In the genomic region with DNA sequence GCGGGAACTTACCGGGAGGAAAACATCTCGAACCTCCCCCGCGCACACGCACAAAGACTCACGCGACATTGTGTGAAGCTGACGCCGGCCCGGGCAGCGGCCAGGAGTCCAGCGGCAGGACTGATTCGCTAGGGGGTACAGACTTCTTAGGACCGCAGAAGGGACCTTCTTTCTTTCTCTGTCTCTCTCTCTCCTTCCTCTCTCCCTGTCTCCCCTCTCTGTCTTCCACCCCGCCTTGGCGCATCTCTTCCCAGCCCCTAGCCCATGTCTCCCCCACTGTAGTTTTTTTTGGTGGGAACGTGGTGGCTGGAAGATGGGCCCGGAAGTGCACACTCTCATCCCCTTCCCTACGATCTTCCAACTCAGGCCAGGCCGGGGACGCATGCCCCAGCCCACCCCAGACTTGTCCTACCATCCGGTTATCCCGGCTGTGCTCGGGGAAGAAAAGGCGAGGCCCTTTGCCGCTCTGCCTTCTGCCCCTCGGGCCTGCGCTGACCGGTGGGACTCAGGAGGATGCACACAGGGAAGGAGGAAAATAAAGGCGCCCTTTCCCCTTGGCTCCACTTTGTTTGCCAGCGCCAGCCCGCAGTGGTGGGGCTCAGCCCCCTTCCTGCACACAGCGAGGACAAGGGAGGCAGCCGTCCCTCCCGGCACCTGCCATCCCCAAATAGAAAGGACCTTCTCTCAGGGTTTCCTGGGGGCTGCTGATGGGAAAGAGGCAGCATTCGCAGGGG, we compare ENCODE assay signal across 14 cellular contexts. TPM values are rescaled to one million over a fixed set of nuclear protein-coding genes. Genes with fewer than 3 reads are reported as not detected.
DNase-seq lines count a peak whose midpoint lies in the region; ATAC-seq and TF ChIP-seq lines count a peak whose summit lies in the region.
"Had no signal": no experiment of that assay in that cellular context is flagged by ENCODE, and none has a peak within 500 bp of the region (broad histone marks: within the 10 kb centered on the region; RNA-seq: fewer than 3 reads in every experiment).

No MANE protein-coding gene starts in this region.

- no peaks in the 10 kb centered on the region for H3K36me3 ChIP-seq in brain microvascular endothelial cell (replicated peaks)
- H3K36me3 ChIP-seq: transverse colon had no signal

- peaks cover 88% of the 10 kb centered on the region for H3K27me3 Mint-ChIP-seq in activated naive CD8-positive, alpha-beta T cell treated with anti-CD3 and anti-CD28 coated beads for 36 hours
- H3K27me3 Mint-ChIP-seq in naive B cell: peaks cover 60 to 89% (median 87%) of the 10 kb centered on the region in 3 donors

- H3K4me3 Mint-ChIP-seq in activated naive CD8-positive, alpha-beta T cell treated with anti-CD3 and anti-CD28 coated beads for 36 hours: peak overlapping the region; percentile 37
- H3K4me3 Mint-ChIP-seq in naive B cell: peak overlapping the region; percentile 72 to 89 (median 76)

- ATAC-seq in naive B cell (ENCODE audit: low read depth in 2 of 2) (no peak), GM19395 (IDR thresholded peaks at IDR 0.05; ENCODE audit: unreplicated experiment) (no peak)

- DNase-seq in 8988T (peak; percentile 24), GM10266 (ENCODE audit: extremely low spot score) (peak; percentile 38), naive B cell (no peak), brain microvascular endothelial cell (no peak)
- DNase-seq in activated naive CD8-positive, alpha-beta T cell treated with anti-CD3 and anti-CD28 coated beads for 36 hours: no peak
- no peak for DNase-seq in activated effector memory CD4-positive, alpha-beta T cell treated with anti-CD3 and anti-CD28 coated beads, Interleukin-2, amount 50 U/mL, for 16 hours
- DNase-seq in stimulated activated CD4-positive, alpha-beta T cell treated with anti-CD3 and anti-CD28 coated beads, Interleukin-4, amount 100 ng/mL, for 24 hours: no peak
- DNase-seq: activated CD4-positive, CD25-positive, alpha-beta regulatory T cell; COR-L47; NCI-H1048; OCI-M1; transverse colon had no signal

- in situ Hi-C loops in brain microvascular endothelial cell (cut with HindIII; ENCODE audit: low pct_ligation_motif_present, low sequenced_read_pairs): no loop called here

- no peak overlapping the region for H3K4me3 ChIP-seq in brain microvascular endothelial cell (ENCODE audit: low read depth, low read length)

- H3K9me3 Mint-ChIP-seq in activated naive CD8-positive, alpha-beta T cell treated with anti-CD3 and anti-CD28 coated beads for 36 hours: no peaks in the 10 kb centered on the region
- peaks cover 0 to 11% (median 0%) of the 10 kb centered on the region in 7 donors for H3K9me3 Mint-ChIP-seq in naive B cell

- peak overlapping the region; percentile 68 for H3K27ac Mint-ChIP-seq in activated naive CD8-positive, alpha-beta T cell treated with anti-CD3 and anti-CD28 coated beads for 36 hours
- H3K27ac Mint-ChIP-seq in naive B cell: peak overlapping the region in 3 of 6 donors; percentile 31 to 94 (median 51)

- no peak overlapping the region for H3K27ac ChIP-seq in brain microvascular endothelial cell
- H3K27ac ChIP-seq: transverse colon had no signal

- peaks cover 2% of the 10 kb centered on the region for H3K36me3 Mint-ChIP-seq in activated naive CD8-positive, alpha-beta T cell treated with anti-CD3 and anti-CD28 coated beads for 36 hours
- H3K36me3 Mint-ChIP-seq in naive B cell: peaks cover 0 to 8% of the 10 kb centered on the region in 2 donors

- TF ChIP-seq CTCF in GM10266 (IDR thresholded peaks at IDR 0.05; ENCODE audit: control insufficient read depth, insufficient read depth, low read depth, missing control alignments): no peak
- no peak for TF ChIP-seq CTCF in brain microvascular endothelial cell (IDR thresholded peaks at IDR 0.05; ENCODE audit: low read depth, low read length, missing control alignments)

- H3K4me1 Mint-ChIP-seq in activated naive CD8-positive, alpha-beta T cell treated with anti-CD3 and anti-CD28 coated beads for 36 hours: peaks cover 19% of the 10 kb centered on the region
- H3K4me1 Mint-ChIP-seq in naive B cell: peaks cover 31 to 43% (median 32%) of the 10 kb centered on the region in 3 donors

- H3K27me3 ChIP-seq in brain microvascular endothelial cell (replicated peaks): peaks cover 92% of the 10 kb centered on the region

RNA-seq across cellular contexts. Expression of gene EN2, which starts 1.4 kb away (rescaled TPM):
- total RNA-seq in activated naive CD8-positive, alpha-beta T cell treated with anti-CD3 and anti-CD28 coated beads for 36 hours: not detected
- polyA plus RNA-seq in naive B cell (ENCODE audit: low read depth in 6 of 6): not detected
- total RNA-seq: fibroblast of villous mesenchyme, transverse colon had no signal

Comparison
In these comparisons a context has a peak if more than half of its experiments do, and no peak if none do; other contexts are left out.
1. DNase-seq: peak in 8988T (single experiment) and GM10266 (single experiment); none in activated naive CD8-positive, alpha-beta T cell treated with anti-CD3 and anti-CD28 coated beads for 36 hours (single experiment), naive B cell (single experiment), activated effector memory CD4-positive, alpha-beta T cell treated with anti-CD3 and anti-CD28 coated beads, Interleukin-2, amount 50 U/mL, for 16 hours (single experiment), brain microvascular endothelial cell (single experiment) and stimulated activated CD4-positive, alpha-beta T cell treated with anti-CD3 and anti-CD28 coated beads, Interleukin-4, amount 100 ng/mL, for 24 hours (single experiment).